ENCODE assay signal across 12 cellular contexts in the genomic region with DNA sequence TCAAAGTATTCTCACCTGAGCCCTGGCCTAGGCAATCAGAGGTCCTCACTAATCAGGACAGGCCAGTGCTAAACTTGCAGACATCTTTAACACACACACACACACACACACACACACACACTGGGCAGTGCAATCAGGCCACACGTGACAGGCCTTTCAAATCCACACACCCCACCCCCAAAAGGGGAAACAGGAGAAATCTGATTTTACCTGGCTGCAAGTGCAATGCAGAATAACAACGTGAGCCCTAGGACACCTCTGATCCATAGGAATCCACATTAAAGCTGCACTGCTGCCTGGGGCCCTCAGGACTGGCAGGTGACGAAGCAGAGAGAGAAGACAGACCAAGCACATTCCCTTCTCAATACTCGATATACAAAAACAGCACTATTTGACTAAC.
DNase-seq lines count a peak whose midpoint lies in the region; ATAC-seq and TF ChIP-seq lines count a peak whose summit lies in the region.
"Had no signal": no experiment of that assay in that cellular context is flagged by ENCODE, and none has a peak within 500 bp of the region (broad histone marks: within the 10 kb centered on the region; RNA-seq: fewer than 3 reads in every experiment).

No MANE protein-coding gene starts in this region.

- no peaks in the 10 kb centered on the region for H3K9me3 Mint-ChIP-seq in MCF 10A (ENCODE audit: unreplicated experiment)
- no peaks in the 10 kb centered on the region for H3K9me3 Mint-ChIP-seq in activated naive CD8-positive, alpha-beta T cell (ENCODE audit: low read depth)

- in situ Hi-C loops in mammary epithelial cell (cut with MboI; ENCODE audit: low sequenced_read_pairs in 2 of 2) (no loop called here), transverse colon (cut with MboI; ENCODE audit: low pct_ligation_motif_present in 1 of 4, low pct_unique_long_range_greater_than_20kb in 1 of 4, low sequenced_read_pairs in 3 of 4) (no loop called here)

- dilution Hi-C loops in mammary epithelial cell (cut with HindIII; ENCODE audit: low sequenced_read_pairs), result no loop called here

- no peaks in the 10 kb centered on the region for H3K27me3 Mint-ChIP-seq in MCF 10A (ENCODE audit: insufficient read depth, unreplicated experiment)
- no peaks in the 10 kb centered on the region for H3K27me3 Mint-ChIP-seq in activated naive CD8-positive, alpha-beta T cell

- no peaks in the 10 kb centered on the region for H3K9me3 ChIP-seq in mammary epithelial cell (replicated peaks; ENCODE audit: insufficient read depth, low read length)
- no peaks in the 10 kb centered on the region for H3K9me3 ChIP-seq in liver (ENCODE audit: control insufficient read depth in 4 of 4, low read length in 3 of 4)
- H3K9me3 ChIP-seq in transverse colon, result no peaks in the 10 kb centered on the region
- H3K9me3 ChIP-seq: BE2C, gastrocnemius medialis had no signal

- no peak for DNase-seq in MCF 10A (ENCODE audit: unreplicated experiment)
- DNase-seq in mammary epithelial cell, result no peak
- DNase-seq in transverse colon, result no peak
- DNase-seq in NCI-H2171 treated with DMSO at 0.1 percent for 48 hours (lab: John Stamatoyannopoulos, UW), result no peak
- DNase-seq: BE2C, gastrocnemius medialis, GOT3, NCI-H524 treated with DMSO at 0.1 percent for 48 hours had no signal

- H3K9ac ChIP-seq in mammary epithelial cell (ENCODE audit: insufficient read depth, low read length), result no peak overlapping the region
- H3K9ac ChIP-seq in liver (ENCODE audit: low read depth in 1 of 2, low read length in 2 of 2), result no peak overlapping the region

- H3K79me2 ChIP-seq in mammary epithelial cell (ENCODE audit: insufficient read depth, low read length), result peaks cover 5% of the 10 kb centered on the region

- CTCF ChIA-PET in MCF 10A (lab: Yijun Ruan, JAX) (interaction anchor here (0.8 kb wide), 1 partner anchor 19 kb away, joined by 4 read pairs; no protein-coding TSS in a partner anchor), mammary epithelial cell (lab: Charles Lee; ENCODE audit: low non-redundant PET) (no interaction called here)

- no peak overlapping the region for H3K4me3 ChIP-seq in mammary epithelial cell (replicated peaks in 1 of 3; ENCODE audit: insufficient read depth in 1 of 3, low read depth in 2 of 3, low read length in 3 of 3)
- H3K4me3 ChIP-seq in liver (ENCODE audit: low read depth in 1 of 3, low read length in 3 of 3), result no peak overlapping the region
- H3K4me3 ChIP-seq in transverse colon, result no peak overlapping the region
- H3K4me3 ChIP-seq: gastrocnemius medialis had no signal

- no peak for TF ChIP-seq RAD21 in liver (IDR thresholded peaks at IDR 0.05)

- no peaks in the 10 kb centered on the region for H3K36me3 ChIP-seq in mammary epithelial cell (ENCODE audit: insufficient read depth, low read length)
- H3K36me3 ChIP-seq in liver (ENCODE audit: control insufficient read depth in 4 of 4, insufficient read depth in 3 of 4, low read depth in 1 of 4, low read length in 3 of 4), result no peaks in the 10 kb centered on the region
- H3K36me3 ChIP-seq in transverse colon, result no peaks in the 10 kb centered on the region
- H3K36me3 ChIP-seq: BE2C, gastrocnemius medialis had no signal

- no peak overlapping the region for H3K27ac ChIP-seq in mammary epithelial cell (ENCODE audit: insufficient read depth, low read depth, low read length)
- peak overlapping the region; percentile 45 to 70 for H3K27ac ChIP-seq in liver (ENCODE audit: low read depth in 1 of 2, low read length in 2 of 2)
- peak overlapping the region; percentile 13 to 69 (median 36) for H3K27ac ChIP-seq in transverse colon
- H3K27ac ChIP-seq: gastrocnemius medialis had no signal

- no peak overlapping the region for H3K4me2 ChIP-seq in mammary epithelial cell (ENCODE audit: insufficient read depth, low read depth, low read length)

- 83% methylated on average over 3 of the region's 4 CpGs for WGBS in mammary epithelial cell (ENCODE audit: low coverage, missing lambda C conversion rate)
- WGBS in liver, result 56% methylated on average over 4 of the region's 4 CpGs
- WGBS in transverse colon (ENCODE audit: low coverage in 1 of 2), 2 donors, result 66% methylated on average over 4 of the region's 4 CpGs; no CpG with 5 or more reads in 1 of the 2 donors

- no peak overlapping the region for H2AFZ ChIP-seq in mammary epithelial cell (ENCODE audit: low read depth, low read length)

- H3K4me3 Mint-ChIP-seq in MCF 10A (ENCODE audit: unreplicated experiment), result no peak overlapping the region
- H3K4me3 Mint-ChIP-seq in activated naive CD8-positive, alpha-beta T cell, result peak overlapping the region; percentile 62

- intact Hi-C loops in MCF 10A (cut with micrococcal nuclease), result loop anchor here (2.0 kb wide), 1 partner anchor 17 kb away; no protein-coding TSS in a partner anchor
- intact Hi-C loops in mammary epithelial cell (cut with micrococcal nuclease), result no loop called here
- intact Hi-C loops in transverse colon (cut with DNase I; ENCODE audit: low total_unique reads), result no loop called here

- peaks cover 11% of the 10 kb centered on the region for H3K36me3 Mint-ChIP-seq in MCF 10A (ENCODE audit: insufficient read depth, unreplicated experiment)
- peaks cover 23% of the 10 kb centered on the region for H3K36me3 Mint-ChIP-seq in activated naive CD8-positive, alpha-beta T cell

- H4K20me1 ChIP-seq in mammary epithelial cell (ENCODE audit: insufficient read depth, low read length), result no peaks in the 10 kb centered on the region

- POLR2A ChIA-PET in MCF 10A (lab: Yijun Ruan, JAX), result no interaction called here

- TF ChIP-seq EP300 in transverse colon (IDR thresholded peaks at IDR 0.05; ENCODE audit: low read depth), result no peak

- H3K4me1 Mint-ChIP-seq in MCF 10A (ENCODE audit: insufficient read depth, unreplicated experiment), result peaks cover 24% of the 10 kb centered on the region
- H3K4me1 Mint-ChIP-seq in activated naive CD8-positive, alpha-beta T cell (ENCODE audit: low read depth), result peaks cover 93% of the 10 kb centered on the region

- BruUV-seq in MCF 10A (replicated peaks; lab: Mats Ljungman, UMichigan) (no TSS peak), mammary epithelial cell (replicated peaks; lab: Mats Ljungman, UMichigan) (no TSS peak)

- peak overlapping the region; percentile 12 for H3K27ac Mint-ChIP-seq in MCF 10A (ENCODE audit: low read depth, unreplicated experiment)
- peak overlapping the region; percentile 94 for H3K27ac Mint-ChIP-seq in activated naive CD8-positive, alpha-beta T cell

- no peak for ATAC-seq in HG03039 (IDR thresholded peaks at IDR 0.05; ENCODE audit: unreplicated experiment)
- no peak for ATAC-seq in GM18868 (IDR thresholded peaks at IDR 0.05; ENCODE audit: unreplicated experiment)

- H3K4me1 ChIP-seq in mammary epithelial cell (ENCODE audit: insufficient read depth, low read length) (peaks cover 13% of the 10 kb centered on the region), liver (ENCODE audit: control insufficient read depth in 4 of 4, insufficient read depth in 4 of 4, low read length in 3 of 4) (peaks cover 10 to 47% (median 28%) of the 10 kb centered on the region in 4 donors), transverse colon (peaks cover 28 to 67% (median 45%) of the 10 kb centered on the region in 4 donors)
- H3K4me1 ChIP-seq: BE2C had no signal

- TF ChIP-seq CTCF in MCF 10A (IDR thresholded peaks at IDR 0.05; ENCODE audit: unreplicated experiment), result no peak
- no peak for TF ChIP-seq CTCF in mammary epithelial cell (conservative IDR thresholded peaks at IDR 0.05 in 1 of 2, IDR thresholded peaks at IDR 0.05 in 1 of 2; ENCODE audit: extremely low read depth in 1 of 2, insufficient read depth in 1 of 2, low read depth in 1 of 2, low read length in 2 of 2)
- no peak for TF ChIP-seq CTCF in liver (IDR thresholded peaks at IDR 0.05; ENCODE audit: low read depth, low read length, missing input control)
- TF ChIP-seq CTCF in transverse colon (IDR thresholded peaks at IDR 0.05), result no peak

- no peaks in the 10 kb centered on the region for H3K27me3 ChIP-seq in mammary epithelial cell (ENCODE audit: insufficient read depth, low read length)
- no peaks in the 10 kb centered on the region for H3K27me3 ChIP-seq in liver (ENCODE audit: control insufficient read depth in 4 of 4, insufficient read depth in 4 of 4, low read length in 3 of 4)
- H3K27me3 ChIP-seq in transverse colon, result no peaks in the 10 kb centered on the region
- H3K27me3 ChIP-seq: BE2C, gastrocnemius medialis had no signal

- no peak for TF ChIP-seq POLR2A in transverse colon (IDR thresholded peaks at IDR 0.05)

TF ChIP-seq in liver, 16 proteins besides CTCF, POLR2A, EP300 and RAD21:
- TF ChIP-seq, protein P1, sequence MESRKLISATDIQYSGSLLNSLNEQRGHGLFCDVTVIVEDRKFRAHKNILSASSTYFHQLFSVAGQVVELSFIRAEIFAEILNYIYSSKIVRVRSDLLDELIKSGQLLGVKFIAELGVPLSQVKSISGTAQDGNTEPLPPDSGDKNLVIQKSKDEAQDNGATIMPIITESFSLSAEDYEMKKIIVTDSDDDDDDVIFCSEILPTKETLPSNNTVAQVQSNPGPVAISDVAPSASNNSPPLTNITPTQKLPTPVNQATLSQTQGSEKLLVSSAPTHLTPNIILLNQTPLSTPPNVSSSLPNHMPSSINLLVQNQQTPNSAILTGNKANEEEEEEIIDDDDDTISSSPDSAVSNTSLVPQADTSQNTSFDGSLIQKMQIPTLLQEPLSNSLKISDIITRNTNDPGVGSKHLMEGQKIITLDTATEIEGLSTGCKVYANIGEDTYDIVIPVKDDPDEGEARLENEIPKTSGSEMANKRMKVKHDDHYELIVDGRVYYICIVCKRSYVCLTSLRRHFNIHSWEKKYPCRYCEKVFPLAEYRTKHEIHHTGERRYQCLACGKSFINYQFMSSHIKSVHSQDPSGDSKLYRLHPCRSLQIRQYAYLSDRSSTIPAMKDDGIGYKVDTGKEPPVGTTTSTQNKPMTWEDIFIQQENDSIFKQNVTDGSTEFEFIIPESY (IDR thresholded peaks at IDR 0.05), result no peak
- no peak for TF ChIP-seq NR2F2 (IDR thresholded peaks at IDR 0.05)
- TF ChIP-seq HNF4G (IDR thresholded peaks at IDR 0.05), result no peak
